Comparison of ENCODE assay signal across 11 cellular contexts in genomic region chr17:81960130-81960958, GRCh38. TPM values are rescaled to one million over a fixed set of nuclear protein-coding genes. Genes with fewer than 3 reads are reported as not detected.
A peak's percentile ranks its signal among the peaks of the same experiment; 100 is the strongest.
DNase-seq lines count a peak whose midpoint lies in the region; ATAC-seq and TF ChIP-seq lines count a peak whose summit lies in the region.
"Had no signal": no experiment of that assay in that cellular context is flagged by ENCODE, and none has a peak within 500 bp of the region (broad histone marks: within the 10 kb centered on the region; RNA-seq: fewer than 3 reads in every experiment).

No MANE protein-coding gene starts in this region.

- no peak overlapping the region for H3K18ac ChIP-seq in H9 (ENCODE audit: insufficient read length, low read depth, low read length)

- H3K4me3 Mint-ChIP-seq in H9, result peak overlapping the region; percentile 36 to 66; a peak in 2 of 5 replicates
- no peak overlapping the region for H3K4me3 Mint-ChIP-seq in nephron progenitor cell

- no peaks in the 10 kb centered on the region for H3K79me1 ChIP-seq in H9 (ENCODE audit: insufficient read depth, low read depth, low read length, poor library complexity, severe bottlenecking)

- H2BK15ac ChIP-seq in H9 (ENCODE audit: low read depth, low read length), result no peak overlapping the region

- no peaks in the 10 kb centered on the region for H4K20me1 ChIP-seq in H9 (ENCODE audit: control insufficient read depth, insufficient read depth, insufficient read length)

- H3K27me3 Mint-ChIP-seq in H9 (ENCODE audit: low read depth), result peaks cover 75% of the 10 kb centered on the region
- H3K27me3 Mint-ChIP-seq in nephron progenitor cell (ENCODE audit: low read depth, poor library complexity), result peaks cover 30% of the 10 kb centered on the region

- H3K4me2 ChIP-seq in H9 (ENCODE audit: insufficient read depth, insufficient read length, low read length), result peak overlapping the region; percentile 4

- no peaks in the 10 kb centered on the region for H3K4me1 ChIP-seq in ACC112 (ENCODE audit: control insufficient read depth, insufficient read depth, low read length, unreplicated experiment)
- H3K4me1 ChIP-seq in H9 (ENCODE audit: insufficient read depth, low read length), result no peaks in the 10 kb centered on the region
- peaks cover 8% of the 10 kb centered on the region for H3K4me1 ChIP-seq in colonic mucosa

- no peaks in the 10 kb centered on the region; a peak in 1 of 7 replicates for H3K36me3 Mint-ChIP-seq in H9 (ENCODE audit: insufficient read depth in 1 of 3, low read depth in 3 of 3)
- H3K36me3 Mint-ChIP-seq in nephron progenitor cell (ENCODE audit: low read depth), result no peaks in the 10 kb centered on the region

- H3K9me3 Mint-ChIP-seq in H9, result peaks cover 0 to 4% of the 10 kb centered on the region in 2 experiments; a peak in 1 of 5 replicates
- no peaks in the 10 kb centered on the region for H3K9me3 Mint-ChIP-seq in nephron progenitor cell

- TF ChIP-seq CTCF in H9 (conservative IDR thresholded peaks at IDR 0.05) (no peak), colonic mucosa (IDR thresholded peaks at IDR 0.05) (no peak), nephron progenitor cell (IDR thresholded peaks at IDR 0.05) (no peak)

- H3K4me1 Mint-ChIP-seq in H9 (peaks cover 9 to 14% of the 10 kb centered on the region in 2 experiments), nephron progenitor cell (peaks cover 38% of the 10 kb centered on the region)

- intact Hi-C loops in colonic mucosa (cut with DNase I), result no loop called here
- intact Hi-C loops in sciatic nerve (cut with DNase I), result no loop called here

- H3K23me2 ChIP-seq in H9 (ENCODE audit: insufficient read length, low read depth, low read length, poor library complexity, severe bottlenecking), result peaks cover 3% of the 10 kb centered on the region

- H4K91ac ChIP-seq in H9 (ENCODE audit: insufficient read length, low read depth, low read length), result no peak overlapping the region

- DNase-seq in H9, result peak; percentile 69
- no peak for DNase-seq in colonic mucosa
- peak; percentile 48 for DNase-seq in nephron progenitor cell
- no peak for DNase-seq in sciatic nerve (ENCODE audit: low spot score)
- no peak for DNase-seq in activated gamma-delta T cell (lab: John Stamatoyannopoulos, UW)

- no peak overlapping the region for H2BK120ac ChIP-seq in H9 (ENCODE audit: low read depth, low read length, poor library complexity, severe bottlenecking)

- H4K5ac ChIP-seq in H9 (ENCODE audit: insufficient read length, low read depth, low read length), result no peak overlapping the region

- H3K27ac Mint-ChIP-seq in H9 (no peak overlapping the region), nephron progenitor cell (no peak overlapping the region)

- no peak overlapping the region for H3K14ac ChIP-seq in H9 (ENCODE audit: insufficient read depth, low read length)

- no peak overlapping the region for H3K56ac ChIP-seq in H9 (ENCODE audit: insufficient read length, low read depth, low read length)

- H3K27ac ChIP-seq in ACC112 (ENCODE audit: low read depth, low read length) (no peak overlapping the region), H9 (ENCODE audit: insufficient read length, low read depth, low read length) (no peak overlapping the region), colonic mucosa (no peak overlapping the region)
- H3K27ac ChIP-seq: uterus had no signal

- ATAC-seq in sciatic nerve (no peak), GM18867 (IDR thresholded peaks at IDR 0.05; ENCODE audit: unreplicated experiment) (no peak), GM18861 (IDR thresholded peaks at IDR 0.05; ENCODE audit: unreplicated experiment) (no peak)

- H3K4ac ChIP-seq in H9 (ENCODE audit: low read depth, low read length), result no peak overlapping the region

- H3K4me3 ChIP-seq in ACC112 (ENCODE audit: low read depth, low read length) (peak overlapping the region; percentile 33; the same call in 1 of the 2 replicates), colonic mucosa (peak overlapping the region; percentile 48)

- H2AFZ ChIP-seq in ACC112 (ENCODE audit: low read length, unreplicated experiment), result no peak overlapping the region
- H2AFZ ChIP-seq in H9 (ENCODE audit: low read length), result no peak overlapping the region

- H2AK5ac ChIP-seq in H9 (ENCODE audit: insufficient read length, low read length), result no peak overlapping the region

- no peak overlapping the region for H3K23ac ChIP-seq in H9 (ENCODE audit: insufficient read length, low read depth, low read length)

- H2BK5ac ChIP-seq in H9 (ENCODE audit: insufficient read length, low read length), result no peak overlapping the region

- H4K8ac ChIP-seq in H9 (replicated peaks; ENCODE audit: insufficient read length, low read depth, low read length), result no peak overlapping the region

- H3K9ac ChIP-seq in H9 (ENCODE audit: extremely low read depth, insufficient read length, low read length) (no peak overlapping the region), colonic mucosa (ENCODE audit: low read depth in 2 of 2, low read length in 2 of 2) (peak overlapping the region in 1 of 2 donors; percentile 35)

- H3K9me3 ChIP-seq in H9 (ENCODE audit: control insufficient read depth, low read depth, low read length) (no peaks in the 10 kb centered on the region), colonic mucosa (no peaks in the 10 kb centered on the region)
- H3K9me3 ChIP-seq: uterus had no signal

- no peak overlapping the region for H2BK20ac ChIP-seq in H9 (ENCODE audit: low read depth, low read length, poor library complexity, severe bottlenecking)

- H3K79me2 ChIP-seq in ACC112 (ENCODE audit: control insufficient read depth, insufficient read depth, low read length, unreplicated experiment) (no peaks in the 10 kb centered on the region), H9 (ENCODE audit: insufficient read depth, low read length) (no peaks in the 10 kb centered on the region)

- H2BK12ac ChIP-seq in H9 (ENCODE audit: insufficient read length, low read depth, low read length), result no peak overlapping the region

- H3K27me3 ChIP-seq in ACC112 (ENCODE audit: insufficient read depth, low read length) (peaks cover 57% of the 10 kb centered on the region), H9 (ENCODE audit: insufficient read depth, low read length) (peaks cover 43% of the 10 kb centered on the region; the same call in 1 of the 2 replicates), colonic mucosa (peaks cover 55% of the 10 kb centered on the region)

- H3T11ph ChIP-seq in H9 (ENCODE audit: low read length), result no peak overlapping the region

- WGBS in H9 (ENCODE audit: extremely low coverage, insufficient read length, low lambda C conversion rate), result no CpG with 5 or more reads among the region's 98 CpGs

- H3K36me3 ChIP-seq in ACC112 (ENCODE audit: insufficient read depth, low read length) (no peaks in the 10 kb centered on the region), colonic mucosa (no peaks in the 10 kb centered on the region)
- H3K36me3 ChIP-seq: uterus had no signal

RNA-seq across cellular contexts. Expression of gene NOTUM, which starts 0.6 kb away (rescaled TPM):
- total RNA-seq in H9 (2021), result 2.0 and 2.1 TPM in 2 replicates
- under 1 TPM in 1 of 2 donors, not detected in 1; 0.57 TPM for total RNA-seq in colonic mucosa
- not detected for total RNA-seq in sciatic nerve
- total RNA-seq: posterior vena cava had no signal

RNA-seq across cellular contexts. Expression of gene MYADML2, which starts 13.3 kb away (rescaled TPM):
- total RNA-seq in H9 (2021) (0.13 and 0.22 TPM in 2 replicates), colonic mucosa (under 1 TPM in 1 of 2 donors, not detected in 1; 0.27 TPM), sciatic nerve (not detected)
- total RNA-seq: fibroblast of lung, posterior vena cava, uterus had no signal

RNA-seq across cellular contexts. Expression of gene ASPSCR1, which starts 17.1 kb away (rescaled TPM):
- total RNA-seq in H9 (2021), result 50.9 and 53.1 TPM in 2 replicates
- total RNA-seq in colonic mucosa, result 10 to 100 TPM; 21.7 to 43.0 TPM
- 32.5 TPM for total RNA-seq in sciatic nerve

RNA-seq across cellular contexts. Expression of gene PYCR1, which starts 23.2 kb away (rescaled TPM):
- total RNA-seq in H9 (2021) (111 and 116 TPM in 2 replicates), colonic mucosa (100 to 1,000 TPM in 1 of 2 donors, 10 to 100 TPM in 1; 56.5 to 131 TPM), sciatic nerve (8.0 TPM)

RNA-seq across cellular contexts. Expression of gene MAFG, which starts 32.8 kb away (rescaled TPM):
- total RNA-seq in H9 (2021) (31.4 and 33.7 TPM in 2 replicates), colonic mucosa (10 to 100 TPM; 16.0 to 20.4 TPM), sciatic nerve (27.8 TPM)

Comparison
In these comparisons a context has a peak if more than half of its experiments do, and no peak if none do; other contexts are left out.
1. DNase-seq: peak in H9 (single experiment) and nephron progenitor cell (single experiment); none in colonic mucosa (single experiment), sciatic nerve (single experiment) and activated gamma-delta T cell (single experiment).